ENCODE assay signal across 14 cellular contexts in the genomic region with DNA sequence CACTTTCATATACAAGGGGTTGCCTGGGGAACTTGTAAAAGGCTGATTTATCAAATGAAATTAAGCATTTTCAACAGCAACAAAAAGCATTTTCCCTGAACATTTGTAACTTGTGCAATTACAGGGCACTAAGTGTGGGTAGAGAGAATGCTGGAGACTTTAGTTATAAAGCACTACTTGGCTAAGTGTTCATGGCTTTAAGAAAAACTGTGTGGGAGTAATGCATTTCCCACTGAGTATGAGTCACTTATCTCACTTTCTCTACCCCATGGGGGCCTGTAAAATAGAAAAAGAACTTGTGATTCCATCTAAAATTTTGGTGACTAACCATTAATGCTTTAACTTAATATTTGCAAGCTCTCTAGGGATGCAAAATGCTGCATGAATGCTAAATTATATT.
DNase-seq lines count a peak whose midpoint lies in the region; ATAC-seq and TF ChIP-seq lines count a peak whose summit lies in the region.
"Had no signal": no experiment of that assay in that cellular context is flagged by ENCODE, and none has a peak within 500 bp of the region (broad histone marks: within the 10 kb centered on the region; RNA-seq: fewer than 3 reads in every experiment).

No MANE protein-coding gene starts in this region.

- no peaks in the 10 kb centered on the region for H3K27me3 ChIP-seq in brain microvascular endothelial cell (replicated peaks)
- H3K27me3 ChIP-seq: ovary had no signal

- H3K9me3 Mint-ChIP-seq in activated T-cell treated with anti-CD3 and anti-CD28 coated beads, Interleukin-2, amount 50 U/mL, for 4 hours, result peaks cover 7% of the 10 kb centered on the region
- H3K9me3 Mint-ChIP-seq in activated T-cell treated with anti-CD3 and anti-CD28 coated beads, Interleukin-2, amount 50 U/mL, for 24 hours, result peaks cover 18% of the 10 kb centered on the region
- peaks cover 12% of the 10 kb centered on the region for H3K9me3 Mint-ChIP-seq in stimulated activated effector memory CD8-positive, alpha-beta T cell treated with anti-CD3 and anti-CD28 coated beads, Interleukin-12 subunit alpha, Interleukin-12 subunit beta, amount 100 ng/mL, for 72 hours
- H3K9me3 Mint-ChIP-seq: activated naive CD4-positive, alpha-beta T cell treated with anti-CD3 and anti-CD28 coated beads, Interleukin-2, amount 50 U/mL, for 24 hours had no signal

- no peak overlapping the region for H3K27ac Mint-ChIP-seq in activated T-cell treated with anti-CD3 and anti-CD28 coated beads, Interleukin-2, amount 50 U/mL, for 24 hours
- no peak overlapping the region for H3K27ac Mint-ChIP-seq in stimulated activated effector memory CD8-positive, alpha-beta T cell treated with anti-CD3 and anti-CD28 coated beads, Interleukin-12 subunit alpha, Interleukin-12 subunit beta, amount 100 ng/mL, for 72 hours
- H3K27ac Mint-ChIP-seq in T-helper 17 cell, result no peak overlapping the region
- H3K27ac Mint-ChIP-seq: activated naive CD4-positive, alpha-beta T cell treated with anti-CD3 and anti-CD28 coated beads, Interleukin-2, amount 50 U/mL, for 24 hours had no signal

- ATAC-seq in activated T-cell treated with anti-CD3 and anti-CD28 coated beads, Interleukin-2, amount 50 U/mL, for 4 hours, result peak; percentile 78 to 85
- ATAC-seq in HG03060 (IDR thresholded peaks at IDR 0.05; ENCODE audit: low read depth, unreplicated experiment), result peak; percentile 74
- ATAC-seq in stimulated activated effector memory CD8-positive, alpha-beta T cell treated with anti-CD3 and anti-CD28 coated beads, Interleukin-12 subunit alpha, Interleukin-12 subunit beta, amount 100 ng/mL, for 72 hours, result peak; percentile 72
- no peak for ATAC-seq in T-helper 17 cell
- ATAC-seq: Right ventricle myocardium inferior had no signal

- no peak overlapping the region for H3K4me3 ChIP-seq in brain microvascular endothelial cell (ENCODE audit: low read depth, low read length)
- H3K4me3 ChIP-seq: ovary had no signal

- no peaks in the 10 kb centered on the region for H3K36me3 ChIP-seq in brain microvascular endothelial cell (replicated peaks)
- H3K36me3 ChIP-seq: ovary had no signal

- H3K27ac ChIP-seq in brain microvascular endothelial cell, result no peak overlapping the region
- H3K27ac ChIP-seq: ovary had no signal

- H3K4me1 Mint-ChIP-seq in activated T-cell treated with anti-CD3 and anti-CD28 coated beads, Interleukin-2, amount 50 U/mL, for 4 hours (ENCODE audit: low read depth), result no peaks in the 10 kb centered on the region
- H3K4me1 Mint-ChIP-seq in activated T-cell treated with anti-CD3 and anti-CD28 coated beads, Interleukin-2, amount 50 U/mL, for 24 hours (ENCODE audit: low read depth), result peaks cover 8% of the 10 kb centered on the region
- no peaks in the 10 kb centered on the region for H3K4me1 Mint-ChIP-seq in stimulated activated effector memory CD8-positive, alpha-beta T cell treated with anti-CD3 and anti-CD28 coated beads, Interleukin-12 subunit alpha, Interleukin-12 subunit beta, amount 100 ng/mL, for 72 hours
- H3K4me1 Mint-ChIP-seq in T-helper 17 cell, result no peaks in the 10 kb centered on the region

- in situ Hi-C loops in brain microvascular endothelial cell (cut with HindIII; ENCODE audit: low pct_ligation_motif_present, low sequenced_read_pairs), result no loop called here

- no peak for DNase-seq in activated T-cell treated with anti-CD3 and anti-CD28 coated beads, Interleukin-2, amount 50 U/mL, for 4 hours
- no peak for DNase-seq in activated T-cell treated with anti-CD3 and anti-CD28 coated beads, Interleukin-2, amount 50 U/mL, for 24 hours
- DNase-seq in brain microvascular endothelial cell (peak; percentile 43), T-helper 17 cell (no peak), NCI-H526 treated with DMSO at 0.1 percent for 48 hours (lab: John Stamatoyannopoulos, UW) (no peak)
- no peak for DNase-seq in stimulated activated effector memory CD8-positive, alpha-beta T cell treated with anti-CD3 and anti-CD28 coated beads, Interleukin-12 subunit alpha, Interleukin-12 subunit beta, amount 100 ng/mL, for 72 hours (ENCODE audit: low spot score in 2 of 2)
- DNase-seq in stimulated activated naive CD4-positive, alpha-beta T cell (lab: John Stamatoyannopoulos, UW), result no peak
- DNase-seq: GDM1, kidney, NCI-H1417 treated with DMSO at 0.1 percent for 48 hours, ovary had no signal

- H3K4me3 Mint-ChIP-seq in activated T-cell treated with anti-CD3 and anti-CD28 coated beads, Interleukin-2, amount 50 U/mL, for 4 hours, result no peak overlapping the region
- H3K4me3 Mint-ChIP-seq in activated T-cell treated with anti-CD3 and anti-CD28 coated beads, Interleukin-2, amount 50 U/mL, for 24 hours, result no peak overlapping the region
- H3K4me3 Mint-ChIP-seq in stimulated activated effector memory CD8-positive, alpha-beta T cell treated with anti-CD3 and anti-CD28 coated beads, Interleukin-12 subunit alpha, Interleukin-12 subunit beta, amount 100 ng/mL, for 72 hours, result no peak overlapping the region
- H3K4me3 Mint-ChIP-seq in T-helper 17 cell, result no peak overlapping the region
- H3K4me3 Mint-ChIP-seq: activated naive CD4-positive, alpha-beta T cell treated with anti-CD3 and anti-CD28 coated beads, Interleukin-2, amount 50 U/mL, for 24 hours had no signal

- H3K9me3 ChIP-seq in T-helper 17 cell (ENCODE audit: control insufficient read depth, low read length, poor library complexity, severe bottlenecking), result no peaks in the 10 kb centered on the region
- H3K9me3 ChIP-seq: ovary had no signal

- no peaks in the 10 kb centered on the region for H3K27me3 Mint-ChIP-seq in activated T-cell treated with anti-CD3 and anti-CD28 coated beads, Interleukin-2, amount 50 U/mL, for 4 hours (ENCODE audit: low read depth)
- H3K27me3 Mint-ChIP-seq in activated T-cell treated with anti-CD3 and anti-CD28 coated beads, Interleukin-2, amount 50 U/mL, for 24 hours, result peaks cover 2% of the 10 kb centered on the region
- H3K27me3 Mint-ChIP-seq in T-helper 17 cell, result no peaks in the 10 kb centered on the region
- H3K27me3 Mint-ChIP-seq: activated naive CD4-positive, alpha-beta T cell treated with anti-CD3 and anti-CD28 coated beads, Interleukin-2, amount 50 U/mL, for 24 hours had no signal

- no peaks in the 10 kb centered on the region for H3K36me3 Mint-ChIP-seq in activated T-cell treated with anti-CD3 and anti-CD28 coated beads, Interleukin-2, amount 50 U/mL, for 4 hours (ENCODE audit: insufficient read depth)
- no peaks in the 10 kb centered on the region for H3K36me3 Mint-ChIP-seq in activated T-cell treated with anti-CD3 and anti-CD28 coated beads, Interleukin-2, amount 50 U/mL, for 24 hours (ENCODE audit: low read depth)
- H3K36me3 Mint-ChIP-seq in stimulated activated effector memory CD8-positive, alpha-beta T cell treated with anti-CD3 and anti-CD28 coated beads, Interleukin-12 subunit alpha, Interleukin-12 subunit beta, amount 100 ng/mL, for 72 hours, result no peaks in the 10 kb centered on the region
- no peaks in the 10 kb centered on the region for H3K36me3 Mint-ChIP-seq in T-helper 17 cell (ENCODE audit: low read depth)
- H3K36me3 Mint-ChIP-seq: activated naive CD4-positive, alpha-beta T cell treated with anti-CD3 and anti-CD28 coated beads, Interleukin-2, amount 50 U/mL, for 24 hours had no signal

- no peak for TF ChIP-seq CTCF in brain microvascular endothelial cell (IDR thresholded peaks at IDR 0.05; ENCODE audit: low read depth, low read length, missing control alignments)
